19 cellular contexts compared by ENCODE assay signal in the genomic region with DNA sequence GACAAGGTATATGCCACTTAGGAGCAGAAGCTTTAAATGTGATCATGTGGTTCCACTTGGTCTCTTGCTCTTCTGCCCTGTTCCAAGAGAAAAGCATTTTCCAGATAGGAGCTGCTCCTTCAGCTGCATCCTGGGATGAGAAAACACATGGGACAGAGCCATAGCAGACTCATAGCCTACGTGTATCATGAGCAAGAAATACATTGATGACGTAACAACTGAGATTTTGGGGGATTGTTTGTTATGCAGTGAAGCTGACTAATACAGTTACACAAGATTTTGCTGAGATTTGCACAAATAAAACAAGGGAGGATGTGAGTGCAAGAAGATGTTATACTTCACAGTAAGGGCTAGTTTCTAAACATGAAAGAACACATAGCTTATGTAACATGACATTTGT. TPM values are rescaled to one million over a fixed set of nuclear protein-coding genes. Genes with fewer than 3 reads are reported as not detected.
DNase-seq lines count a peak whose midpoint lies in the region; ATAC-seq and TF ChIP-seq lines count a peak whose summit lies in the region.
"Had no signal": no experiment of that assay in that cellular context is flagged by ENCODE, and none has a peak within 500 bp of the region (broad histone marks: within the 10 kb centered on the region; RNA-seq: fewer than 3 reads in every experiment).

No MANE protein-coding gene starts in this region.

- H3K27me3 ChIP-seq in BLaER1 treated with 17β-estradiol and CSF1 and Interleukin-3, amounts not matched to agents 10 nM and 100 nM = no peaks in the 10 kb centered on the region
- no peaks in the 10 kb centered on the region for H3K27me3 ChIP-seq in Panc1 (ENCODE audit: control insufficient read depth, insufficient read depth, low read length)
- no peaks in the 10 kb centered on the region for H3K27me3 ChIP-seq in neural cell (ENCODE audit: insufficient read depth, low read depth, low read length)
- no peaks in the 10 kb centered on the region for H3K27me3 ChIP-seq in ovary
- H3K27me3 ChIP-seq in prostate gland (replicated peaks; ENCODE audit: insufficient read depth) = no peaks in the 10 kb centered on the region

- no peaks in the 10 kb centered on the region for H3F3A ChIP-seq in neural cell (ENCODE audit: insufficient read depth, low read length, poor library complexity, severe bottlenecking)

- POLR2A ChIA-PET in Panc1 (lab: Charles Lee) = no interaction called here

- H3K4me3 ChIP-seq in BLaER1 treated with 17β-estradiol and CSF1 and Interleukin-3, amounts not matched to agents 10 nM and 100 nM = no peak overlapping the region
- no peak overlapping the region for H3K4me3 ChIP-seq in Panc1 (ENCODE audit: low read depth in 2 of 2, low read length in 2 of 2)
- H3K4me3 ChIP-seq in fibroblast of mammary gland (ENCODE audit: control insufficient read depth, low read depth, low read length) = no peak overlapping the region
- H3K4me3 ChIP-seq in neural cell (ENCODE audit: low read length) = peak overlapping the region; percentile 44
- no peak overlapping the region for H3K4me3 ChIP-seq in ovary
- H3K4me3 ChIP-seq in prostate gland = no peak overlapping the region

- TF ChIP-seq CTCF in Panc1 (IDR thresholded peaks at IDR 0.05) = no peak
- TF ChIP-seq CTCF in fibroblast of mammary gland (conservative IDR thresholded peaks at IDR 0.05; ENCODE audit: control insufficient read depth, insufficient read depth, low read depth, low read length) = no peak
- TF ChIP-seq CTCF in neural cell (IDR thresholded peaks at IDR 0.05; ENCODE audit: poor library complexity, severe bottlenecking) = no peak
- TF ChIP-seq CTCF in ovary (IDR thresholded peaks at IDR 0.05) = no peak
- TF ChIP-seq CTCF in prostate gland (IDR thresholded peaks at IDR 0.05) = no peak

- H4K20me1 ChIP-seq in BLaER1 treated with 17β-estradiol and CSF1 and Interleukin-3, amounts not matched to agents 10 nM and 100 nM = no peaks in the 10 kb centered on the region
- H4K20me1 ChIP-seq in neural cell (ENCODE audit: insufficient read depth) = no peaks in the 10 kb centered on the region

- BruUV-seq in Panc1 (replicated peaks; lab: Mats Ljungman, UMichigan) = no TSS peak

- H2AFZ ChIP-seq in neural cell (ENCODE audit: low read depth, low read length) = no peak overlapping the region

- peak overlapping the region in 6 of 11 experiments; percentile 20 to 71 (median 56); a peak in 10 of 22 replicates for H3K4me2 ChIP-seq in BLaER1 treated with 17β-estradiol and CSF1 and Interleukin-3, amounts not matched to agents 10 nM and 100 nM
- H3K4me2 ChIP-seq in neural cell (ENCODE audit: low read length) = peak overlapping the region; percentile 59

- 83 to 94% (median 94%) methylated on average over 2 of the region's 2 CpGs for WGBS in ovary, 3 donors
- 92% methylated on average over 2 of the region's 2 CpGs for WGBS in prostate gland

- no peak for ATAC-seq in Panc1

- DNase-seq in Panc1 (ENCODE audit: low read depth, low spot score) (no peak), fibroblast of mammary gland (ENCODE audit: low read depth) (peak; percentile 46), ovary (no peak), iPS-NIHi11 (ENCODE audit: low spot score) (no peak), germinal center (ENCODE audit: low spot score) (no peak), prostate gland (ENCODE audit: low spot score) (no peak)
- DNase-seq: 8988T; GDM1; Karpas-422; NCI-H1105 treated with DMSO at 0.1 percent for 48 hours; NCI-H2029 treated with DMSO at 0.1 percent for 48 hours; NCI-H2171; NCI-H345; NCI-H524; NCI-H774; NK-92 treated with Interleukin-12 subunit alpha and Interleukin-12 subunit beta, amount 100 ng/mL, for 24 hours had no signal

- H3K27ac ChIP-seq in BLaER1 treated with 17β-estradiol and CSF1 and Interleukin-3, amounts not matched to agents 10 nM and 100 nM = peak overlapping the region in 5 of 11 experiments; percentile 25 to 54 (median 43); a peak in 7 of 22 replicates
- H3K27ac ChIP-seq in Panc1 (ENCODE audit: low read length) = peak overlapping the region; percentile 48; the same call in 1 of the 2 replicates
- peak overlapping the region; percentile 67 for H3K27ac ChIP-seq in neural cell (ENCODE audit: low read length)
- no peak overlapping the region for H3K27ac ChIP-seq in ovary
- H3K27ac ChIP-seq in prostate gland = no peak overlapping the region
- H3K27ac ChIP-seq: C4-2B had no signal

- H3K9me3 ChIP-seq in BLaER1 treated with 17β-estradiol and CSF1 and Interleukin-3, amounts not matched to agents 10 nM and 100 nM (replicated peaks in 1 of 11) = peaks cover 0 to 17% (median 6%) of the 10 kb centered on the region in 11 experiments; a peak in 12 of 22 replicates
- H3K9me3 ChIP-seq in Panc1 (ENCODE audit: control insufficient read depth, insufficient read depth, low read depth, low read length) (peaks cover 16% of the 10 kb centered on the region; the same call in 1 of the 2 replicates), neural cell (ENCODE audit: low read length) (no peaks in the 10 kb centered on the region), ovary (no peaks in the 10 kb centered on the region), prostate gland (no peaks in the 10 kb centered on the region)

- TF ChIP-seq EP300 in neural cell (conservative IDR thresholded peaks at IDR 0.05; ENCODE audit: poor library complexity, severe bottlenecking) (no peak), ovary (IDR thresholded peaks at IDR 0.05) (no peak)

- no peaks in the 10 kb centered on the region for H3K36me3 ChIP-seq in BLaER1 treated with 17β-estradiol and CSF1 and Interleukin-3, amounts not matched to agents 10 nM and 100 nM
- H3K36me3 ChIP-seq in Panc1 (ENCODE audit: control insufficient read depth, insufficient read depth, low read length) (no peaks in the 10 kb centered on the region), neural cell (ENCODE audit: insufficient read depth, low read length) (no peaks in the 10 kb centered on the region), ovary (no peaks in the 10 kb centered on the region), prostate gland (no peaks in the 10 kb centered on the region)

- no peaks in the 10 kb centered on the region for H3K79me2 ChIP-seq in neural cell (replicated peaks; ENCODE audit: insufficient read depth, low read length)

- TF ChIP-seq RAD21 in neural cell (conservative IDR thresholded peaks at IDR 0.05) = no peak

- peaks cover 0 to 31% (median 14%) of the 10 kb centered on the region in 10 experiments; a peak in 14 of 20 replicates for H3K4me1 ChIP-seq in BLaER1 treated with 17β-estradiol and CSF1 and Interleukin-3, amounts not matched to agents 10 nM and 100 nM
- H3K4me1 ChIP-seq in Panc1 (ENCODE audit: control insufficient read depth, insufficient read depth, low read length) = 0 out of 2 replicates have a peak, but pooled peaks cover 4% of the 10 kb centered on the region
- no peaks in the 10 kb centered on the region for H3K4me1 ChIP-seq in ovary (ENCODE audit: insufficient read depth)
- no peaks in the 10 kb centered on the region for H3K4me1 ChIP-seq in prostate gland (replicated peaks)

- in situ Hi-C loops in Panc1 (cut with HindIII; ENCODE audit: low pct_unique_long_range_greater_than_20kb, low sequenced_read_pairs) = no loop called here

- CTCF ChIA-PET in Panc1 (lab: Charles Lee) = no interaction called here

- intact Hi-C loops in Panc1 (cut with micrococcal nuclease; ENCODE audit: unreplicated experiment) (no loop called here), ovary (cut with DNase I) (no loop called here), prostate gland (cut with DNase I) (no loop called here)

- no peaks in the 10 kb centered on the region for H3K9me2 ChIP-seq in neural cell (ENCODE audit: insufficient read depth, low read length)

- H3K9ac ChIP-seq in BLaER1 treated with 17β-estradiol and CSF1 and Interleukin-3, amounts not matched to agents 10 nM and 100 nM = no peak overlapping the region
- peak overlapping the region; percentile 14 for H3K9ac ChIP-seq in neural cell (ENCODE audit: low read length)

- TF ChIP-seq POLR2A in ovary (IDR thresholded peaks at IDR 0.05) (no peak), prostate gland (IDR thresholded peaks at IDR 0.05) (no peak)

TF ChIP-seq in neural cell, 6 proteins besides CTCF, POLR2A, EP300 and RAD21:
- TF ChIP-seq MXI1 (conservative IDR thresholded peaks at IDR 0.05; ENCODE audit: poor library complexity, severe bottlenecking) (no peak), POLR2AphosphoS5 (IDR thresholded peaks at IDR 0.05) (no peak), EZH2 (IDR thresholded peaks at IDR 0.05; ENCODE audit: borderline replicate concordance, insufficient read depth, low read length, poor library complexity, severe bottlenecking) (no peak), REST (IDR thresholded peaks at IDR 0.05; ENCODE audit: borderline replicate concordance) (no peak), SMC3 (conservative IDR thresholded peaks at IDR 0.05; ENCODE audit: poor library complexity) (no peak), TAF1 (IDR thresholded peaks at IDR 0.05; ENCODE audit: low read depth) (no peak)
TF ChIP-seq in neural cell: peak in this region for 0.

RNA-seq across cellular contexts. Expression of gene IRF2BP2, which starts 36.0 kb away (rescaled TPM):
- 187 TPM for total RNA-seq in Panc1 (2021; ENCODE audit: unreplicated experiment)
- polyA plus RNA-seq in Panc1 (2012; ENCODE audit: insufficient read length) = 155 TPM
- polyA plus RNA-seq in neural cell = 52.2 and 56.9 TPM in 2 replicates
- 104 and 107 TPM in 2 replicates for polyA minus RNA-seq in neural cell
- 100 to 1,000 TPM in 6 of 7 donors, 10 to 100 TPM in 1; 66.9 to 180 (median 117) TPM for total RNA-seq in ovary
- polyA plus RNA-seq in ovary = 10 to 100 TPM; 83.9 to 98.8 TPM
- total RNA-seq in prostate gland = 100 to 1,000 TPM; 111 to 124 TPM

Comparison
In these comparisons a context has a peak if more than half of its experiments do, and no peak if none do; other contexts are left out.
1. H3K27ac ChIP-seq: peak in Panc1 (single experiment) and neural cell (single experiment); none in ovary (0 of 2) and prostate gland (0 of 2).